In genomic region chr19:10095948-10096614, GRCh38 we compare ENCODE assay signal across 8 cellular contexts. TPM values are rescaled to one million over a fixed set of nuclear protein-coding genes. Genes with fewer than 3 reads are reported as not detected.
DNase-seq lines count a peak whose midpoint lies in the region; ATAC-seq and TF ChIP-seq lines count a peak whose summit lies in the region.

No MANE protein-coding gene starts in this region.

- H3K4me3 Mint-ChIP-seq in T-helper 2 cell treated with Interferon-gamma antibody and Interleukin-4, amounts not matched to agents 5 μg/mL and 100 μg/mL, for 36 hours = peak overlapping the region; percentile 57

- TF ChIP-seq EP300 in sigmoid colon (IDR thresholded peaks at IDR 0.05) = no peak

- 3 to 5% methylated on average over 97 of the region's 97 CpGs for WGBS in sigmoid colon, 2 donors

- H3K4me1 Mint-ChIP-seq in T-helper 2 cell treated with Interferon-gamma antibody and Interleukin-4, amounts not matched to agents 5 μg/mL and 100 μg/mL, for 36 hours (ENCODE audit: low read depth) = peaks cover 13% of the 10 kb centered on the region

- peaks cover 28% of the 10 kb centered on the region for H3K36me3 Mint-ChIP-seq in T-helper 2 cell treated with Interferon-gamma antibody and Interleukin-4, amounts not matched to agents 5 μg/mL and 100 μg/mL, for 36 hours (ENCODE audit: low read depth)

- no peaks in the 10 kb centered on the region for H3K9me3 ChIP-seq in sigmoid colon

- DNase-seq in NCI-H146 (lab: John Stamatoyannopoulos, UW) (peak; percentile 93), astrocyte of the cerebellum (ENCODE audit: low read depth) (peak; percentile 55), hippocampal formation (lab: John Stamatoyannopoulos, UW) (peak; percentile 77 to 89), sigmoid colon (peak; percentile 95), AML-193 (lab: John Stamatoyannopoulos, UW) (no peak)
- peak; percentile 94 for DNase-seq in T-helper 2 cell treated with Interferon-gamma antibody and Interleukin-4, amounts not matched to agents 5 μg/mL and 100 μg/mL, for 36 hours (ENCODE audit: low spot score)

- no peaks in the 10 kb centered on the region for H3K9me3 Mint-ChIP-seq in T-helper 2 cell treated with Interferon-gamma antibody and Interleukin-4, amounts not matched to agents 5 μg/mL and 100 μg/mL, for 36 hours

- TF ChIP-seq POLR2A in sigmoid colon (IDR thresholded peaks at IDR 0.05) = peak in 1 of 2 donors; percentile 34

- ATAC-seq in GM18498 (IDR thresholded peaks at IDR 0.05; ENCODE audit: unreplicated experiment) (peak; percentile 74), HG02884 (IDR thresholded peaks at IDR 0.05; ENCODE audit: unreplicated experiment) (peak; percentile 71)

- in situ Hi-C loops in astrocyte of the cerebellum (cut with HindIII; ENCODE audit: low sequenced_read_pairs) = no loop called here

- H3K27me3 ChIP-seq in sigmoid colon = no peaks in the 10 kb centered on the region

- peaks cover 0 to 13% (median 11%) of the 10 kb centered on the region in 4 donors for H3K4me1 ChIP-seq in sigmoid colon

- H3K36me3 ChIP-seq in sigmoid colon = peaks cover 0 to 17% (median 0%) of the 10 kb centered on the region in 4 donors

- no peak for TF ChIP-seq CTCF in astrocyte of the cerebellum (IDR thresholded peaks at IDR 0.05; ENCODE audit: low read depth, low read length, missing control alignments)
- TF ChIP-seq CTCF in sigmoid colon (IDR thresholded peaks at IDR 0.05) = no peak

- peak overlapping the region; percentile 57 for H3K27ac Mint-ChIP-seq in T-helper 2 cell treated with Interferon-gamma antibody and Interleukin-4, amounts not matched to agents 5 μg/mL and 100 μg/mL, for 36 hours

- intact Hi-C loops in sigmoid colon (cut with DNase I) = no loop called here

- no peaks in the 10 kb centered on the region for H3K27me3 Mint-ChIP-seq in T-helper 2 cell treated with Interferon-gamma antibody and Interleukin-4, amounts not matched to agents 5 μg/mL and 100 μg/mL, for 36 hours (ENCODE audit: low read depth)

- peak overlapping the region; percentile 78 to 85 (median 81) for H3K27ac ChIP-seq in sigmoid colon

- H3K4me3 ChIP-seq in astrocyte of the cerebellum (ENCODE audit: low read depth, low read length) = peak overlapping the region; percentile 35
- peak overlapping the region; percentile 9 to 58 (median 49) for H3K4me3 ChIP-seq in sigmoid colon

RNA-seq across cellular contexts. Expression of gene ANGPTL6, which starts 6.4 kb away (rescaled TPM):
- total RNA-seq in sigmoid colon = not detected
- 1 to 10 TPM in 1 of 3 donors, under 1 TPM in 1, not detected in 1; 0.69 to 1.6 TPM for polyA plus RNA-seq in sigmoid colon

RNA-seq across cellular contexts. Expression of gene SHFL, which starts 10.0 kb away (rescaled TPM):
- total RNA-seq in sigmoid colon = 10 to 100 TPM; 25.3 to 44.9 (median 27.9) TPM
- polyA plus RNA-seq in sigmoid colon = 10 to 100 TPM; 17.1 to 39.0 (median 23.4) TPM

RNA-seq across cellular contexts. Expression of gene PPAN, which starts 10.1 kb away (rescaled TPM):
- 10 to 100 TPM; 24.6 to 29.1 (median 25.8) TPM for total RNA-seq in sigmoid colon
- 10 to 100 TPM; 16.2 to 58.7 (median 18.5) TPM for polyA plus RNA-seq in sigmoid colon

RNA-seq across cellular contexts. Expression of gene P2RY11, which starts 15.4 kb away (rescaled TPM):
- 10 to 100 TPM in 1 of 4 donors, 1 to 10 TPM in 3; 2.9 to 10.3 (median 6.3) TPM for total RNA-seq in sigmoid colon
- polyA plus RNA-seq in sigmoid colon = 10 to 100 TPM in 1 of 3 donors, 1 to 10 TPM in 2; 1.2 to 18.5 (median 1.8) TPM

RNA-seq across cellular contexts. Expression of gene EIF3G, which starts 23.6 kb away (rescaled TPM):
- 100 to 1,000 TPM; 278 to 392 (median 336) TPM for total RNA-seq in sigmoid colon
- polyA plus RNA-seq in sigmoid colon = 100 to 1,000 TPM; 103 to 210 (median 202) TPM

Comparison
In these comparisons a context has a peak if more than half of its experiments do, and no peak if none do; other contexts are left out.
1. DNase-seq: peak in NCI-H146 (single experiment), T-helper 2 cell treated with Interferon-gamma antibody and Interleukin-4, amounts not matched to agents 5 μg/mL and 100 μg/mL, for 36 hours (single experiment), astrocyte of the cerebellum (single experiment), hippocampal formation (2 of 2) and sigmoid colon (single experiment); none in AML-193 (0 of 2).